In genomic region chr3:137944593-137944992, GRCh38 we compare ENCODE assay signal across 27 cellular contexts.
"Had no signal": no experiment of that assay in that cellular context is flagged by ENCODE, and none has a peak within 500 bp of the region (broad histone marks: within the 10 kb centered on the region; RNA-seq: fewer than 3 reads in every experiment).

No MANE protein-coding gene starts in this region.

- DNase-seq: cortex of kidney; effector memory CD8-positive, alpha-beta T cell; erythroblast; esophagus squamous epithelium; foreskin melanocyte; glutamatergic neuron; heart right ventricle; hippocampal formation; left cardiac atrium; left ventricle myocardium superior; lower lobe of right lung; naive B cell; stimulated activated CD4-positive, alpha-beta T cell treated with anti-CD3 and anti-CD28 coated beads, Interleukin-12 subunit alpha, Interleukin-12 subunit beta, amount 100 ng/mL, for 4 hours; stimulated activated CD4-positive, alpha-beta T cell treated with anti-CD3 and anti-CD28 coated beads, Interleukin-1b, Interleukin-23, amount 100 ng/mL, for 48 hours; stimulated activated CD4-positive, alpha-beta T cell treated with anti-CD3 and anti-CD28 coated beads, Interleukin-4, amount 100 ng/mL, for 1 hour; stimulated activated CD8-positive, alpha-beta memory T cell treated with anti-CD3 and anti-CD28 coated beads, Interleukin-4, amount 100 ng/mL, for 48 hours; stimulated activated naive CD4-positive, alpha-beta T cell; stimulated activated naive CD8-positive, alpha-beta T cell treated with anti-CD3 and anti-CD28 coated beads, Interleukin-15, amount 100 ng/mL, for 72 hours had no signal

- H3K27ac ChIP-seq: esophagus squamous epithelium, heart right ventricle, lower lobe of right lung, neutrophil, prostate gland, right atrium auricular region, suprapubic skin had no signal

- H3K4me3 ChIP-seq: esophagus squamous epithelium, heart right ventricle, lower lobe of right lung, prostate gland, right atrium auricular region, smooth muscle cell, suprapubic skin had no signal

- FAIRE-seq: endometrium, islet of Langerhans had no signal

- H3K4me2 ChIP-seq: smooth muscle cell had no signal

- ATAC-seq: effector memory CD8-positive, alpha-beta T cell; heart right ventricle; left cardiac atrium; left ventricle myocardium superior; lower lobe of right lung; natural killer cell treated with Interleukin-12 subunit alpha and Interleukin-12 subunit beta and Interleukin-15 and Interleukin-18, amount 100 ng/mL, for 72 hours; sciatic nerve; stimulated activated naive CD8-positive, alpha-beta T cell treated with anti-CD3 and anti-CD28 coated beads, Interleukin-15, amount 100 ng/mL, for 72 hours had no signal

- H3K36me3 ChIP-seq: esophagus squamous epithelium, heart right ventricle, lower lobe of right lung, neutrophil, prostate gland, right atrium auricular region, suprapubic skin had no signal

- H3K27me3 ChIP-seq: heart right ventricle, right atrium auricular region, suprapubic skin had no signal

- H3K9me3 ChIP-seq: esophagus squamous epithelium, heart right ventricle, lower lobe of right lung, neutrophil, prostate gland, right atrium auricular region, suprapubic skin had no signal

- H3K4me1 ChIP-seq: heart right ventricle, lower lobe of right lung, prostate gland, right atrium auricular region, suprapubic skin had no signal
